ENCODE assay signal across 1 cellular context in genomic region chr17:41777579-41778188, GRCh38.
TF ChIP-seq lines count a peak whose summit lies in the region.

No MANE protein-coding gene starts in this region.

TF ChIP-seq in H1, 55 proteins besides CTCF, POLR2A, EP300 and RAD21:
- TF ChIP-seq ASH2L (IDR thresholded peaks at IDR 0.05; ENCODE audit: low read length): no peak
- no peak for TF ChIP-seq RBBP5 (IDR thresholded peaks at IDR 0.05; ENCODE audit: borderline replicate concordance, low read depth, low read length)
- no peak for TF ChIP-seq NANOG (IDR thresholded peaks at IDR 0.05; ENCODE audit: insufficient read depth, low read depth, low read length, poor library complexity, severe bottlenecking)
- TF ChIP-seq PHF8 (conservative IDR thresholded peaks at IDR 0.05; ENCODE audit: low read depth, low read length): no peak
- TF ChIP-seq CREB1 (IDR thresholded peaks at IDR 0.05): no peak
- TF ChIP-seq GABPA (IDR thresholded peaks at IDR 0.05; ENCODE audit: borderline replicate concordance, insufficient read depth, low read length): no peak
- TF ChIP-seq CBX8 (IDR thresholded peaks at IDR 0.05; ENCODE audit: borderline replicate concordance, low read depth, low read length): no peak
- TF ChIP-seq, protein P1, sequence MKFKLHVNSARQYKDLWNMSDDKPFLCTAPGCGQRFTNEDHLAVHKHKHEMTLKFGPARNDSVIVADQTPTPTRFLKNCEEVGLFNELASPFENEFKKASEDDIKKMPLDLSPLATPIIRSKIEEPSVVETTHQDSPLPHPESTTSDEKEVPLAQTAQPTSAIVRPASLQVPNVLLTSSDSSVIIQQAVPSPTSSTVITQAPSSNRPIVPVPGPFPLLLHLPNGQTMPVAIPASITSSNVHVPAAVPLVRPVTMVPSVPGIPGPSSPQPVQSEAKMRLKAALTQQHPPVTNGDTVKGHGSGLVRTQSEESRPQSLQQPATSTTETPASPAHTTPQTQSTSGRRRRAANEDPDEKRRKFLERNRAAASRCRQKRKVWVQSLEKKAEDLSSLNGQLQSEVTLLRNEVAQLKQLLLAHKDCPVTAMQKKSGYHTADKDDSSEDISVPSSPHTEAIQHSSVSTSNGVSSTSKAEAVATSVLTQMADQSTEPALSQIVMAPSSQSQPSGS (IDR thresholded peaks at IDR 0.05; ENCODE audit: low read length): no peak
- no peak for TF ChIP-seq POLR2AphosphoS5 (IDR thresholded peaks at IDR 0.05; ENCODE audit: low read depth, low read length)
- TF ChIP-seq BACH1 (IDR thresholded peaks at IDR 0.05; ENCODE audit: low read length): no peak
- TF ChIP-seq RNF2 (IDR thresholded peaks at IDR 0.05; ENCODE audit: borderline replicate concordance, low read depth, low read length, missing control alignments, poor library complexity, severe bottlenecking): no peak
- TF ChIP-seq ZNF274 (IDR thresholded peaks at IDR 0.05; ENCODE audit: borderline replicate concordance, extremely low read depth, low read length): no peak
- TF ChIP-seq SUZ12 (IDR thresholded peaks at IDR 0.05; ENCODE audit: low read length): no peak
- no peak for TF ChIP-seq TEAD4 (IDR thresholded peaks at IDR 0.05; ENCODE audit: low read depth, low read length)
- no peak for TF ChIP-seq NRF1 (IDR thresholded peaks at IDR 0.05; ENCODE audit: low read depth, low read length)
- TF ChIP-seq YY1 (IDR thresholded peaks at IDR 0.05; ENCODE audit: low read depth, low read length): no peak
- no peak for TF ChIP-seq KDM5A (IDR thresholded peaks at IDR 0.05; ENCODE audit: low read length)
- no peak for TF ChIP-seq JUN (IDR thresholded peaks at IDR 0.05; ENCODE audit: low read depth, low read length)
